8 cellular contexts compared by ENCODE assay signal in genomic region chr5:138138949-138139775, GRCh38. TPM values are rescaled to one million over a fixed set of nuclear protein-coding genes. Genes with fewer than 3 reads are reported as not detected.
DNase-seq lines count a peak whose midpoint lies in the region; ATAC-seq and TF ChIP-seq lines count a peak whose summit lies in the region.

TSS of gene NME5 (minus strand) at chr5:138139428. CDS start at chr5:138138780, 648 bp downstream.

- H3K4me3 Mint-ChIP-seq in stimulated activated naive B cell treated with anti-CD40 and anti-IgM and Interleukin-4, amounts not matched to agents 10 μg/mL and 1 μg/mL and 100 μg/mL, for 72 hours, result peak within 1 kb of the TSS; percentile 68 to 74

- H3K27ac ChIP-seq in foreskin keratinocyte, result no peak within 1 kb of the TSS

- H3K27ac Mint-ChIP-seq in stimulated activated naive B cell treated with anti-CD40 and anti-IgM and Interleukin-4, amounts not matched to agents 10 μg/mL and 1 μg/mL and 100 μg/mL, for 72 hours, result no peak within 1 kb of the TSS

- H3K9me3 Mint-ChIP-seq in stimulated activated naive B cell treated with anti-CD40 and anti-IgM and Interleukin-4, amounts not matched to agents 10 μg/mL and 1 μg/mL and 100 μg/mL, for 72 hours, result no peaks in the 10 kb centered on the region

- DNase-seq in NCI-H187 (lab: John Stamatoyannopoulos, UW) (peak; percentile 26 to 57), NCI-H187 treated with DMSO at 0.1 percent for 48 hours (lab: John Stamatoyannopoulos, UW) (no peak), NCI-H2227 (lab: John Stamatoyannopoulos, UW; ENCODE audit: unreplicated experiment) (peak; percentile 75), dedifferentiated amniotic fluid mesenchymal stem cell (ENCODE audit: extremely low spot score) (peak; percentile 39), kidney glomerular epithelial cell (lab: John Stamatoyannopoulos, UW) (peak; percentile 61), foreskin keratinocyte (no peak), T-helper 9 cell (no peak)
- peak; percentile 8 for DNase-seq in stimulated activated naive B cell treated with anti-CD40 and anti-IgM and Interleukin-4, amounts not matched to agents 10 μg/mL and 1 μg/mL and 100 μg/mL, for 72 hours

- no peaks in the 10 kb centered on the region for H3K27me3 ChIP-seq in foreskin keratinocyte

- TF ChIP-seq CTCF in foreskin keratinocyte (conservative IDR thresholded peaks at IDR 0.05), result no peak

- peaks cover 0 to 3% of the 10 kb centered on the region in 2 donors for H3K36me3 Mint-ChIP-seq in stimulated activated naive B cell treated with anti-CD40 and anti-IgM and Interleukin-4, amounts not matched to agents 10 μg/mL and 1 μg/mL and 100 μg/mL, for 72 hours

- H3K4me1 ChIP-seq in foreskin keratinocyte, result peaks cover 9% of the 10 kb centered on the region

- peaks cover 0 to 12% of the 10 kb centered on the region in 2 donors for H3K4me1 Mint-ChIP-seq in stimulated activated naive B cell treated with anti-CD40 and anti-IgM and Interleukin-4, amounts not matched to agents 10 μg/mL and 1 μg/mL and 100 μg/mL, for 72 hours

- H3K27me3 Mint-ChIP-seq in stimulated activated naive B cell treated with anti-CD40 and anti-IgM and Interleukin-4, amounts not matched to agents 10 μg/mL and 1 μg/mL and 100 μg/mL, for 72 hours, result peaks cover 6 to 9% of the 10 kb centered on the region in 2 donors

- peak; percentile 80 to 87 for ATAC-seq in stimulated activated naive B cell treated with anti-CD40 and anti-IgM and Interleukin-4, amounts not matched to agents 10 μg/mL and 1 μg/mL and 100 μg/mL, for 72 hours (replicated peaks)
- ATAC-seq in foreskin keratinocyte, result no peak

RNA-seq across cellular contexts. Expression of gene NME5, which starts in this region (rescaled TPM):
- total RNA-seq in foreskin keratinocyte, result 0.39 TPM in 1 of 2 replicates, not detected in the other
- polyA plus RNA-seq in foreskin keratinocyte, result 0.10 and 0.16 TPM in 2 replicates

Comparison
In these comparisons a context has a peak if more than half of its experiments do, and no peak if none do; other contexts are left out.
1. DNase-seq: peak in NCI-H187 (2 of 2), NCI-H2227 (single experiment), dedifferentiated amniotic fluid mesenchymal stem cell (single experiment), kidney glomerular epithelial cell (single experiment) and stimulated activated naive B cell treated with anti-CD40 and anti-IgM and Interleukin-4, amounts not matched to agents 10 μg/mL and 1 μg/mL and 100 μg/mL, for 72 hours (single experiment); none in NCI-H187 treated with DMSO at 0.1 percent for 48 hours (single experiment), foreskin keratinocyte (0 of 2) and T-helper 9 cell (single experiment).